In the genomic region with DNA sequence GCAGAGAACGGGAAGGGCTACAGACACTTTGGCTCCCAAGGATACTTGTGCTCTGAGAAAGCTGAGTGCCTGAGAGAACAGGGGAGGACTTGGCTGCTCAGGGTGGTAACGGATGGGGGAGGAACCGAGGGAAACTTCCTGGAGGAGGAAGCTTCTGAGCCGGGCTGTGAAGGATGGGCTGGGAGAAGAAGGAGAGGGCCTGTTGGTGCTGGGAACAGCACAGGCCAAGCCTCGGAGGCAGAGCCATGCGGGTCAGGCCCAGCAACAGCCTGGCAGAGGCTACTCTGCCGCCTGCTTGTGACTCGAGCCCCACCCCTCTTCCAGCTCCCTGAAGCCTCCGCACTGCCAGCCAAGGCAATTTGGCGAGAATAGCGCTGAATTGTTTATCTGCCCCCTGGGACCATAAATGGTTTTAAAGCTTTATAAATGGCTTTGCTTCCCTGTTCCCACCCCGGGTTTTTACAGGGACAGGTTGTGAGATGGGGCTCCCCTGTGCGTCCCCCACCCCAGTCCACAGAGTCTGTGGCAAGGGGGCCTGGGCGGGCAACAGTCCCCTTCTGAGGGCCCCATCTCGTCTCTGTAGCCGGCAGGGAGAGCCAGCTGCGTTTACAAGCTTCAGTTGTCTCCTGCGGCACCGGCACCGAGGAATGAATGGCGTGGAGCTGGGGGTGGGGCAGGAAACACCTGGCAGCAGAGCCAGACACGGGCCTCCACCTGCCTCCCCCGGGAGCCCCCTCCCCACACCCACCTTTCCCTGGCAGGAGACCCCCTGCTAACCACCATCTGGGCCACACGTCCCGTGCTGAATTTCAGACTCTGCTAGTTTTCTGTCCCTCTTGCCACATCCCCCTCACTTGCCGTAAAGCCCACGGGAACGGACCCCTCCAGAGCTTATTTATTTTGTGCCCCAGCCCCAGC, we compare ENCODE assay signal across 11 cellular contexts. TPM values are rescaled to one million over a fixed set of nuclear protein-coding genes. Genes with fewer than 3 reads are reported as not detected.
A peak's percentile ranks its signal among the peaks of the same experiment; 100 is the strongest.
DNase-seq lines count a peak whose midpoint lies in the region; ATAC-seq, FAIRE-seq and TF ChIP-seq lines count a peak whose summit lies in the region.
"Had no signal": no experiment of that assay in that cellular context is flagged by ENCODE, and none has a peak within 500 bp of the region (broad histone marks: within the 10 kb centered on the region; RNA-seq: fewer than 3 reads in every experiment).

No MANE protein-coding gene starts in this region.

- no peak overlapping the region for H3K4me3 ChIP-seq in mucosa of descending colon

- FAIRE-seq in GM12892 (lab: Jason Lieb, UNC): no peak

- peak; percentile 74 for ATAC-seq in mucosa of descending colon
- ATAC-seq in T-helper 17 cell: no peak
- no peak for ATAC-seq in HG02763 (IDR thresholded peaks at IDR 0.05; ENCODE audit: unreplicated experiment)
- ATAC-seq: activated T-cell treated with anti-CD3 and anti-CD28 coated beads, Interleukin-2, amount 50 U/mL, for 4 hours; stimulated activated memory B cell treated with anti-CD40 and anti-IgM and Interleukin-4, amounts not matched to agents 10 μg/mL and 1 μg/mL and 100 μg/mL, for 72 hours had no signal

- TF ChIP-seq CTCF in mucosa of descending colon (IDR thresholded peaks at IDR 0.05) (no peak), GM10266 (IDR thresholded peaks at IDR 0.05; ENCODE audit: control insufficient read depth, insufficient read depth, low read depth, missing control alignments) (no peak)

- H3K9me3 ChIP-seq in mucosa of descending colon: no peaks in the 10 kb centered on the region
- no peaks in the 10 kb centered on the region for H3K9me3 ChIP-seq in T-helper 17 cell (ENCODE audit: control insufficient read depth, low read length, poor library complexity, severe bottlenecking)

- no peaks in the 10 kb centered on the region for H3K4me1 Mint-ChIP-seq in T-helper 17 cell

- no peak overlapping the region for H3K4me3 Mint-ChIP-seq in T-helper 17 cell
- H3K4me3 Mint-ChIP-seq: activated T-cell treated with anti-CD3 and anti-CD28 coated beads, Interleukin-2, amount 50 U/mL, for 4 hours; stimulated activated memory B cell treated with anti-CD40 and anti-IgM and Interleukin-4, amounts not matched to agents 10 μg/mL and 1 μg/mL and 100 μg/mL, for 72 hours had no signal

- DNase-seq in DMS79 treated with DMSO at 0.1 percent for 48 hours (lab: John Stamatoyannopoulos, UW) (peak; percentile 96), NCI-H1930 (lab: John Stamatoyannopoulos, UW) (peak; percentile 79), amniotic epithelial cell (ENCODE audit: low read depth) (peak; percentile 75), mucosa of descending colon (peak in 1 of 3 donors; percentile 41), GM10266 (ENCODE audit: extremely low spot score) (no peak), T-helper 17 cell (no peak), GM12892 (ENCODE audit: insufficient read length) (no peak)
- DNase-seq: activated T-cell treated with anti-CD3 and anti-CD28 coated beads, Interleukin-2, amount 50 U/mL, for 4 hours had no signal

- H3K27ac Mint-ChIP-seq in T-helper 17 cell: no peak overlapping the region
- H3K27ac Mint-ChIP-seq: stimulated activated memory B cell treated with anti-CD40 and anti-IgM and Interleukin-4, amounts not matched to agents 10 μg/mL and 1 μg/mL and 100 μg/mL, for 72 hours had no signal

- TF ChIP-seq POLR2A in GM12892 (IDR thresholded peaks at IDR 0.05; ENCODE audit: low read depth, low read length): no peak

- H3K36me3 Mint-ChIP-seq in T-helper 17 cell (ENCODE audit: low read depth): no peaks in the 10 kb centered on the region
- H3K36me3 Mint-ChIP-seq: stimulated activated memory B cell treated with anti-CD40 and anti-IgM and Interleukin-4, amounts not matched to agents 10 μg/mL and 1 μg/mL and 100 μg/mL, for 72 hours had no signal

- H3K4me1 ChIP-seq in mucosa of descending colon (ENCODE audit: low read depth): peaks cover 27% of the 10 kb centered on the region

- intact Hi-C loops in mucosa of descending colon (cut with DNase I, micrococcal nuclease): no loop called here

- peaks cover 48% of the 10 kb centered on the region for H3K27me3 Mint-ChIP-seq in T-helper 17 cell

- H3K36me3 ChIP-seq in mucosa of descending colon (ENCODE audit: low read depth): no peaks in the 10 kb centered on the region

RNA-seq across cellular contexts. Expression of a gene that starts 24.4 kb away (rescaled TPM):
- total RNA-seq in mucosa of descending colon (1 to 10 TPM; 2.0 to 3.9 (median 3.8) TPM), T-helper 17 cell (not detected)
- not detected for polyA plus RNA-seq in GM12892 (2012; ENCODE audit: missing spikeins)
- total RNA-seq: activated T-cell treated with anti-CD3 and anti-CD28 coated beads, Interleukin-2, amount 50 U/mL, for 4 hours; dermis microvascular lymphatic vessel endothelial cell had no signal

RNA-seq across cellular contexts. Expression of a gene that starts 50.3 kb away (rescaled TPM):
- total RNA-seq in mucosa of descending colon: 1 to 10 TPM; 1.3 to 2.7 (median 1.5) TPM
- not detected for total RNA-seq in T-helper 17 cell
- polyA plus RNA-seq in GM12892 (2012; ENCODE audit: missing spikeins): not detected

RNA-seq across cellular contexts. Expression of a gene that starts 51.3 kb away (rescaled TPM):
- total RNA-seq in mucosa of descending colon (not detected), T-helper 17 cell (under 1 TPM in 1 of 2 donors, not detected in 1; 0.18 TPM)
- polyA plus RNA-seq in GM12892 (2012; ENCODE audit: missing spikeins): not detected
- total RNA-seq: activated T-cell treated with anti-CD3 and anti-CD28 coated beads, Interleukin-2, amount 50 U/mL, for 4 hours; dermis microvascular lymphatic vessel endothelial cell had no signal

Comparison
In these comparisons a context has a peak if more than half of its experiments do, and no peak if none do; other contexts are left out.
1. DNase-seq: peak in DMS79 treated with DMSO at 0.1 percent for 48 hours (single experiment), NCI-H1930 (2 of 2) and amniotic epithelial cell (single experiment); none in GM10266 (single experiment), T-helper 17 cell (0 of 3) and GM12892 (single experiment).